In the genomic region with DNA sequence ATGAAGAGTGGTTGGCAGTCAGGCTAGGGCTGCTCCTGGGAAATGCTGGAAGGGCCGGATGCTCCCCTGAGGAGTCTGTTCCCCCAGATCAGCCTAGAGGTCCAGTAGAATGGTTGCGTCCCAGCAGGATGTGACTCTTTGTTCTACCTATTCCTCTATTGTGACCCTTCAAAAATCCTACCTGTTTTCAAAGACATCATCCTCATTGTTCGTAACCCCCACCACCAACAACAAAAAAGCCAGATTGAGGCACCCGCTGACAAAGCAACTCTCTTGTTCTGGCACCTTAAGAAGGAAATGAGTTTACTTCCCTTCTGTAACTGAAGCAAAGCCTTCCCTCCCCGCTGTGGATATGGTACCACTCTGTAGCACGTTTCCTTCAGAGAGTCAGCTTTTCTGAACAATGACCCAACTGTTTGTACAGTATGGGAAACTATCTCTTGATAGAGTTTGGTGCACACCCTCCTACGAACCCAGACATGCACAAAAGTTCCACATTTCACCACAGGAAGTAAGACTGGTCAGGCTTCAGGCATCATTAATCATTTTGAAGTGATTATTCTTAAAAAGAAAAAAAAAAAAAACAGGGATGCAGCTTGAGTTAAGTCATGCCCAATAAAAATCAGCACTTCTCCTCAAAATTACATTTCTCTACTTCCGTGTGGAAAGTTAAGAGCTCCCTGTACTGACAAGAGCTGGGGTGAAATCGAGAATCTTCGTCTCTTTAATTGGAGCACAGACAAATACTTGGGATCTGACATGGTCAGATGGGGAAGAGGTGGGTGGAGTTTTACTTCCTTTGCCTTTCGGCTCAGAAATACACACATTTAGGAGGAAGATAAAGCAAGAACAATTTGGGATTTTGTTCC, we compare ENCODE assay signal across 1 cellular context.
A peak's percentile ranks its signal among the peaks of the same experiment; 100 is the strongest.
TF ChIP-seq lines count a peak whose summit lies in the region.

No MANE protein-coding gene starts in this region.

TF ChIP-seq in WTC11, 78 proteins besides CTCF, POLR2A, EP300 and RAD21 (continued from another document and continues in another):
- TF ChIP-seq AFF4 (CRISPR knock-in tag; IDR thresholded peaks at IDR 0.05; ENCODE audit: borderline replicate concordance) (no peak), GRHL2 (CRISPR knock-in tag; IDR thresholded peaks at IDR 0.05; ENCODE audit: insufficient replicate concordance, severe bottlenecking) (no peak), ZNF416 (CRISPR knock-in tag; IDR thresholded peaks at IDR 0.05) (no peak), AR (CRISPR knock-in tag; IDR thresholded peaks at IDR 0.05) (no peak), ZBTB21 (CRISPR knock-in tag; IDR thresholded peaks at IDR 0.05; ENCODE audit: borderline replicate concordance) (no peak), ZMAT4 (CRISPR knock-in tag; IDR thresholded peaks at IDR 0.05) (no peak), ZNF317 (CRISPR knock-in tag; IDR thresholded peaks at IDR 0.05; ENCODE audit: borderline replicate concordance, low read depth) (no peak), SOX15 (CRISPR knock-in tag; IDR thresholded peaks at IDR 0.05) (no peak), PRDM15 (CRISPR knock-in tag; IDR thresholded peaks at IDR 0.05) (no peak), ZNF423 (CRISPR knock-in tag; IDR thresholded peaks at IDR 0.05) (peak; percentile 43; the same call in 1 of the 2 replicates), TEAD4 (CRISPR knock-in tag; IDR thresholded peaks at IDR 0.05) (no peak), FOXK1 (CRISPR knock-in tag; IDR thresholded peaks at IDR 0.05) (0 out of 2 replicates have a peak, but pooled peaks have one; percentile 20), ATF1 (CRISPR knock-in tag; IDR thresholded peaks at IDR 0.05) (no peak), JUN (CRISPR knock-in tag; IDR thresholded peaks at IDR 0.05) (no peak), HMGXB4 (CRISPR knock-in tag; IDR thresholded peaks at IDR 0.05) (no peak), SMAD4 (CRISPR knock-in tag; IDR thresholded peaks at IDR 0.05) (no peak), KAT7 (CRISPR knock-in tag; IDR thresholded peaks at IDR 0.05; ENCODE audit: borderline replicate concordance) (no peak), SMAD3 (CRISPR knock-in tag; IDR thresholded peaks at IDR 0.05; ENCODE audit: borderline replicate concordance) (no peak), ZNF281 (CRISPR knock-in tag; IDR thresholded peaks at IDR 0.05) (no peak), ELF4 (CRISPR knock-in tag; IDR thresholded peaks at IDR 0.05; ENCODE audit: low read depth) (no peak), E2F4 (CRISPR knock-in tag; IDR thresholded peaks at IDR 0.05; ENCODE audit: borderline replicate concordance, low read depth) (no peak)
- TF ChIP-seq, protein P1, sequence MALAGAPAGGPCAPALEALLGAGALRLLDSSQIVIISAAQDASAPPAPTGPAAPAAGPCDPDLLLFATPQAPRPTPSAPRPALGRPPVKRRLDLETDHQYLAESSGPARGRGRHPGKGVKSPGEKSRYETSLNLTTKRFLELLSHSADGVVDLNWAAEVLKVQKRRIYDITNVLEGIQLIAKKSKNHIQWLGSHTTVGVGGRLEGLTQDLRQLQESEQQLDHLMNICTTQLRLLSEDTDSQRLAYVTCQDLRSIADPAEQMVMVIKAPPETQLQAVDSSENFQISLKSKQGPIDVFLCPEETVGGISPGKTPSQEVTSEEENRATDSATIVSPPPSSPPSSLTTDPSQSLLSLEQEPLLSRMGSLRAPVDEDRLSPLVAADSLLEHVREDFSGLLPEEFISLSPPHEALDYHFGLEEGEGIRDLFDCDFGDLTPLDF (CRISPR knock-in tag; IDR thresholded peaks at IDR 0.05): no peak
- TF ChIP-seq, protein P2, sequence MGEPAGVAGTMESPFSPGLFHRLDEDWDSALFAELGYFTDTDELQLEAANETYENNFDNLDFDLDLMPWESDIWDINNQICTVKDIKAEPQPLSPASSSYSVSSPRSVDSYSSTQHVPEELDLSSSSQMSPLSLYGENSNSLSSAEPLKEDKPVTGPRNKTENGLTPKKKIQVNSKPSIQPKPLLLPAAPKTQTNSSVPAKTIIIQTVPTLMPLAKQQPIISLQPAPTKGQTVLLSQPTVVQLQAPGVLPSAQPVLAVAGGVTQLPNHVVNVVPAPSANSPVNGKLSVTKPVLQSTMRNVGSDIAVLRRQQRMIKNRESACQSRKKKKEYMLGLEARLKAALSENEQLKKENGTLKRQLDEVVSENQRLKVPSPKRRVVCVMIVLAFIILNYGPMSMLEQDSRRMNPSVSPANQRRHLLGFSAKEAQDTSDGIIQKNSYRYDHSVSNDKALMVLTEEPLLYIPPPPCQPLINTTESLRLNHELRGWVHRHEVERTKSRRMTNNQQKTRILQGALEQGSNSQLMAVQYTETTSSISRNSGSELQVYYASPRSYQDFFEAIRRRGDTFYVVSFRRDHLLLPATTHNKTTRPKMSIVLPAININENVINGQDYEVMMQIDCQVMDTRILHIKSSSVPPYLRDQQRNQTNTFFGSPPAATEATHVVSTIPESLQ (CRISPR knock-in tag; IDR thresholded peaks at IDR 0.05): no peak
- TF ChIP-seq, protein P3, sequence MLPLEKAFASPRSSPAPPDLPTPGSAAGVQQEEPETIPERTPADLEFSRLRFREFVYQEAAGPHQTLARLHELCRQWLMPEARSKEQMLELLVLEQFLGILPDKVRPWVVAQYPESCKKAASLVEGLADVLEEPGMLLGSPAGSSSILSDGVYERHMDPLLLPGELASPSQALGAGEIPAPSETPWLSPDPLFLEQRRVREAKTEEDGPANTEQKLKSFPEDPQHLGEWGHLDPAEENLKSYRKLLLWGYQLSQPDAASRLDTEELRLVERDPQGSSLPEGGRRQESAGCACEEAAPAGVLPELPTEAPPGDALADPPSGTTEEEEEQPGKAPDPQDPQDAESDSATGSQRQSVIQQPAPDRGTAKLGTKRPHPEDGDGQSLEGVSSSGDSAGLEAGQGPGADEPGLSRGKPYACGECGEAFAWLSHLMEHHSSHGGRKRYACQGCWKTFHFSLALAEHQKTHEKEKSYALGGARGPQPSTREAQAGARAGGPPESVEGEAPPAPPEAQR (CRISPR knock-in tag; IDR thresholded peaks at IDR 0.05): no peak
- TF ChIP-seq, protein P4, sequence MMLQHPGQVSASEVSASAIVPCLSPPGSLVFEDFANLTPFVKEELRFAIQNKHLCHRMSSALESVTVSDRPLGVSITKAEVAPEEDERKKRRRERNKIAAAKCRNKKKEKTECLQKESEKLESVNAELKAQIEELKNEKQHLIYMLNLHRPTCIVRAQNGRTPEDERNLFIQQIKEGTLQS (CRISPR knock-in tag; conservative IDR thresholded peaks at IDR 0.05): no peak
